In the genomic region with DNA sequence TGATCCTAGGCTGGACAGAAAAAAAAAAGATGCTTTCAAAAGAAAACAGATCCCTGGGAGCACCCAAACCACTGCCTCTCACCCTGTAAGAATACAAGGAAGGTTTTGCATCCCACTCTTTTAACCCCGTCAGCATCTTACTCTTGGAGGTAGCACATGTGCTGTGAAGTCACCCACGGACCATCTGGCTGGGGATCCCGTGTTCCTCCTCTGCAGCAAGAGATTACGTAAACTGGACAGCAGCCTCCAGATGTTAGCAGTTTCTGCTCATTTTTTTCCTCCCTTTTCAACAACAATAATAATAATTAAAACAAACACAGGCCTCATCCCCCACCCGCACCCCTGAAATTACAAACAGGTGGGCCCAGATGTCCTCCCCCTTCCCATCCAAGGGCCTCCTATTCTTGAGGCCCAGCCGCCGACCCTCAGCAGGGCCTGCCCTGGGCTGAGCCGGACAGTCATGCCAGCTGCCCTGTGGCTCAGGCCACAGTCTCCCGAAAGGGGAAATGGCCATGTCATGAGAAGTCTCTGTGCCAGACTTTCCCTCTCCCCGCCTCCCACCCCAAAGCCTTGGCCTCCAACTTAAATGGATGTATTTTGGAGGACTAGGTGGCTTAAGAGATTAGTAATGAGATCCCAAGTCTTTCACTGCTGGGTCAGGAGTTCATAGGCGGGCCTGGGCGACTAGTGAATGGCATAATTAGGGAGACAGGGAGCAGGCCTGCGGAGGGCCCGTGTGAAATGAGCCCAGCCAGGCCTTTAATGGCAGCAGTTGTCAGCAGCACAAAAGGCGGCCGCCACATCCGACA, we compare ENCODE assay signal across 9 cellular contexts.
DNase-seq lines count a peak whose midpoint lies in the region; TF ChIP-seq lines count a peak whose summit lies in the region.
"Had no signal": no experiment of that assay in that cellular context is flagged by ENCODE, and none has a peak within 500 bp of the region (broad histone marks: within the 10 kb centered on the region; RNA-seq: fewer than 3 reads in every experiment).

No MANE protein-coding gene starts in this region.

- no peak for TF ChIP-seq POLR2A in vagina (IDR thresholded peaks at IDR 0.05)

- H3K27ac ChIP-seq in vagina, result peak overlapping the region; percentile 68

- DNase-seq in RPMI7951 (ENCODE audit: low read depth) (peak; percentile 37), fibroblast of the aortic adventitia (ENCODE audit: low read depth) (peak; percentile 72), myocyte (ENCODE audit: low read depth) (peak; percentile 31), vagina (ENCODE audit: extremely low spot score in 2 of 2) (peak in 1 of 2 donors; percentile 91), NOMO-1 treated with dmso at 0.1 percent for 144 hours (lab: John Stamatoyannopoulos, UW; ENCODE audit: unreplicated experiment) (no peak), NCI-H510A (lab: John Stamatoyannopoulos, UW) (no peak), NCI-H1092 (lab: John Stamatoyannopoulos, UW) (no peak)
- DNase-seq: DND-41; stimulated activated CD4-positive, alpha-beta T cell treated with anti-CD3 and anti-CD28 coated beads, Interleukin-12 subunit alpha, Interleukin-12 subunit beta, amount 100 ng/mL, for 4 hours had no signal

- no peaks in the 10 kb centered on the region for H3K36me3 ChIP-seq in vagina

- peaks cover 12% of the 10 kb centered on the region for H3K4me1 ChIP-seq in vagina

- intact Hi-C loops in vagina (cut with DNase I), result no loop called here

- TF ChIP-seq CTCF in fibroblast of the aortic adventitia (IDR thresholded peaks at IDR 0.05; ENCODE audit: insufficient read depth, low read length), result no peak
- TF ChIP-seq CTCF in vagina (IDR thresholded peaks at IDR 0.05), result no peak

- H3K27me3 ChIP-seq in vagina, result no peaks in the 10 kb centered on the region

- H3K9me3 ChIP-seq in vagina, result no peaks in the 10 kb centered on the region

- H3K4me3 ChIP-seq in fibroblast of the aortic adventitia (ENCODE audit: low read depth, low read length) (no peak overlapping the region), vagina (no peak overlapping the region)

Comparison
In these comparisons a context has a peak if more than half of its experiments do, and no peak if none do; other contexts are left out.
1. DNase-seq: peak in RPMI7951 (single experiment), fibroblast of the aortic adventitia (single experiment) and myocyte (single experiment); none in NOMO-1 treated with dmso at 0.1 percent for 144 hours (single experiment), NCI-H510A (single experiment) and NCI-H1092 (single experiment).